In genomic region chr6:75601608-75602163, GRCh38 we compare ENCODE assay signal across 8 cellular contexts. TPM values are rescaled to one million over a fixed set of nuclear protein-coding genes. Genes with fewer than 3 reads are reported as not detected.
DNase-seq lines count a peak whose midpoint lies in the region; ATAC-seq and TF ChIP-seq lines count a peak whose summit lies in the region.

Gene SENP6, plus strand, starts transcription at chr6:75601880. Its CDS starts 645 bp downstream, at chr6:75602525.

- TF ChIP-seq CTCF in RWPE2 (IDR thresholded peaks at IDR 0.05; ENCODE audit: poor library complexity, severe bottlenecking) = no peak
- no peak for TF ChIP-seq CTCF in fibroblast of pulmonary artery (IDR thresholded peaks at IDR 0.05; ENCODE audit: low read length, missing control alignments)
- no peak for TF ChIP-seq CTCF in nephron (IDR thresholded peaks at IDR 0.05; ENCODE audit: unreplicated experiment in 3 of 3)

- ATAC-seq in GM21447 (IDR thresholded peaks at IDR 0.05; ENCODE audit: unreplicated experiment) (peak; percentile 67), RWPE2 (ENCODE audit: low read depth) (peak; percentile 72)
- peak; percentile 78 for ATAC-seq in stimulated activated naive CD8-positive, alpha-beta T cell treated with anti-CD3 and anti-CD28 coated beads, Interleukin-15, Interleukin-2, amounts not matched to agents 100 U/mL and 50 U/mL, for 24 hours

- peak within 1 kb of the TSS; percentile 96 to 100 (median 98) for H3K4me3 Mint-ChIP-seq in nephron

- DNase-seq in DMS53 (lab: John Stamatoyannopoulos, UW) = peak; percentile 93
- DNase-seq in RWPE2 (ENCODE audit: low spot score) = peak; percentile 69
- DNase-seq in activated T-helper 9 cell treated with anti-CD3 and anti-CD28 coated beads, Interleukin-2, amount 50 U/mL, for 16 hours (ENCODE audit: low read depth) = peak; percentile 65
- DNase-seq in fibroblast of pulmonary artery (ENCODE audit: low read depth) = peak; percentile 76
- peak; percentile 73 for DNase-seq in stimulated activated naive CD8-positive, alpha-beta T cell treated with anti-CD3 and anti-CD28 coated beads, Interleukin-15, Interleukin-2, amounts not matched to agents 100 U/mL and 50 U/mL, for 24 hours

- H3K27me3 ChIP-seq in HUES64 (ENCODE audit: insufficient read depth, low read length) (no peaks in the 10 kb centered on the region), RWPE2 (ENCODE audit: insufficient read depth, poor library complexity, severe bottlenecking) (no peaks in the 10 kb centered on the region)

- no peaks in the 10 kb centered on the region for H3K9me3 Mint-ChIP-seq in nephron

- peaks cover 43% of the 10 kb centered on the region for H3K4me1 Mint-ChIP-seq in nephron

- peaks cover 16% of the 10 kb centered on the region; the same call in 1 of the 2 replicates for H3K4me1 ChIP-seq in HUES64 (ENCODE audit: insufficient read depth, low read length)
- peaks cover 5% of the 10 kb centered on the region for H3K4me1 ChIP-seq in RWPE2 (ENCODE audit: insufficient read depth, poor library complexity, severe bottlenecking)

- peak within 1 kb of the TSS; percentile 99 to 100 (median 99) for H3K27ac Mint-ChIP-seq in nephron

- peak within 1 kb of the TSS; percentile 98 for H3K4me3 ChIP-seq in HUES64 (ENCODE audit: low read length)
- H3K4me3 ChIP-seq in RWPE2 (ENCODE audit: severe bottlenecking) = peak within 1 kb of the TSS; percentile 80
- H3K4me3 ChIP-seq in fibroblast of pulmonary artery (replicated peaks; ENCODE audit: low read depth, low read length) = peak within 1 kb of the TSS; percentile 75

- H3K36me3 Mint-ChIP-seq in nephron (ENCODE audit: low read depth) = peaks cover 19% of the 10 kb centered on the region

- H3K36me3 ChIP-seq in HUES64 (ENCODE audit: insufficient read depth, low read length) = 0 out of 2 replicates have a peak, but pooled peaks cover 2% of the 10 kb centered on the region
- H3K36me3 ChIP-seq in RWPE2 (ENCODE audit: low read depth) = peaks cover 5% of the 10 kb centered on the region; the same call in 1 of the 2 replicates

- peak within 1 kb of the TSS; percentile 100 for H3K9ac ChIP-seq in HUES64 (ENCODE audit: low read depth, low read length)

- H3K9me3 ChIP-seq in HUES64 (ENCODE audit: insufficient read depth, low read depth, low read length) (no peaks in the 10 kb centered on the region), RWPE2 (ENCODE audit: severe bottlenecking) (no peaks in the 10 kb centered on the region)

- WGBS in HUES64 = under 1% methylated on average over 67 of the region's 67 CpGs

- H3K27me3 Mint-ChIP-seq in nephron (ENCODE audit: low read depth) = no peaks in the 10 kb centered on the region

- H3K27ac ChIP-seq in HUES64 (ENCODE audit: low read depth, low read length) (peak within 1 kb of the TSS; percentile 96), RWPE2 (ENCODE audit: poor library complexity, severe bottlenecking) (peak within 1 kb of the TSS; percentile 77)

RNA-seq across cellular contexts. Expression of gene SENP6, which starts in this region (rescaled TPM):
- 70.5 TPM for polyA plus RNA-seq in HUES64 (2013, experiment 1 of 2)
- 74.7 TPM for polyA plus RNA-seq in HUES64 (2013, experiment 2 of 2)

Comparison
In these comparisons a context has a peak if more than half of its experiments do, and no peak if none do; other contexts are left out.
1. Peak in every context shown above with its lines: DNase-seq, ATAC-seq, H3K4me3 ChIP-seq and H3K27ac ChIP-seq.